14 cellular contexts compared by ENCODE assay signal in genomic region chr1:901108-901859, GRCh38. TPM values are rescaled to one million over a fixed set of nuclear protein-coding genes. Genes with fewer than 3 reads are reported as not detected.
"Had no signal": no experiment of that assay in that cellular context is flagged by ENCODE, and none has a peak within 500 bp of the region (broad histone marks: within the 10 kb centered on the region; RNA-seq: fewer than 3 reads in every experiment).

No MANE protein-coding gene starts in this region.

- H3K9me3 Mint-ChIP-seq: activated naive CD4-positive, alpha-beta T cell treated with anti-CD3 and anti-CD28 coated beads, Interleukin-2, amount 50 U/mL, for 24 hours; mesothelial cell of epicardium had no signal

- H3K4me1 ChIP-seq: parathyroid adenoma had no signal

- H3K27ac ChIP-seq: colonic mucosa, neutrophil, parathyroid adenoma, stomach had no signal

- H3K27ac Mint-ChIP-seq: activated naive CD4-positive, alpha-beta T cell treated with anti-CD3 and anti-CD28 coated beads, Interleukin-2, amount 50 U/mL, for 24 hours; mesothelial cell of epicardium; T-helper 2 cell treated with Interferon-gamma antibody and Interleukin-4, amounts not matched to agents 5 μg/mL and 100 μg/mL, for 36 hours had no signal

- ATAC-seq: activated T-cell treated with anti-CD3 and anti-CD28 coated beads, Interleukin-2, amount 50 U/mL, for 4 hours; esophagus mucosa had no signal

- H3K9me3 ChIP-seq: colonic mucosa, neutrophil, stomach had no signal

- H3K36me3 ChIP-seq: colonic mucosa, neutrophil, stomach had no signal

- H3K4me3 Mint-ChIP-seq: activated T-cell treated with anti-CD3 and anti-CD28 coated beads, Interleukin-2, amount 50 U/mL, for 4 hours; mesothelial cell of epicardium; T-helper 2 cell treated with Interferon-gamma antibody and Interleukin-4, amounts not matched to agents 5 μg/mL and 100 μg/mL, for 36 hours had no signal

- DNase-seq: activated CD4-positive, alpha-beta T cell treated with anti-CD3 and anti-CD28 coated beads, Interleukin-2, amount 50 U/mL, for 48 hours; activated effector memory CD4-positive, alpha-beta T cell treated with Interleukin-2 at 50 U/mL for 16 hours; activated T-cell treated with anti-CD3 and anti-CD28 coated beads, Interleukin-2, amount 50 U/mL, for 4 hours; central memory CD4-positive, alpha-beta T cell; colonic mucosa; hypothalamus; stimulated activated CD4-positive, alpha-beta T cell treated with anti-CD3 and anti-CD28 coated beads, Interleukin-1b, Interleukin-23, amount 100 ng/mL, for 48 hours; stomach had no signal

- H3K4me3 ChIP-seq: colonic mucosa, stomach had no signal

RNA-seq across cellular contexts. Expression of gene SAMD11, which starts 22.4 kb away (rescaled TPM):
- total RNA-seq: activated T-cell treated with anti-CD3 and anti-CD28 coated beads, Interleukin-2, amount 50 U/mL, for 4 hours had no signal
